29 cellular contexts compared by ENCODE assay signal in the genomic region with DNA sequence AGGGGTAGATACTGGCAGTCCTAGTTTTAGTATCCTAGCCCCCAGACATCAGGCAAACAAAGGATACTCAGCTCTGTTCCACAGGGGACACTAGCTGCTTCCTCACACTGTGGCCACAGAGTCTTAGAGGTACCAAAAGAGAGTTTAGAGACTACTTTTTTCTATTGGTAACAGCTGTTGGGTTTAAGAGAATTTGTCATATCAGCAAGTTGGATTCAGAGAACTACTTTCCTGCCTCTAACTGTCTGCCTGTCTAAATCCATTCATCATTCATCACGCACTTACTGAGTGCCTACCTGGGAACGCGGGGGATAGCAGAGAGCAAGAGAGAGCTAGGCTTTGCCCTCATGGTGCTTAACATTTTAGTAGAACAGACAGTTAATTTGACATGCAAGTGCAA. TPM values are rescaled to one million over a fixed set of nuclear protein-coding genes. Genes with fewer than 3 reads are reported as not detected.
"Had no signal": no experiment of that assay in that cellular context is flagged by ENCODE, and none has a peak within 500 bp of the region (broad histone marks: within the 10 kb centered on the region; RNA-seq: fewer than 3 reads in every experiment).

No MANE protein-coding gene starts in this region.

- H3K27ac Mint-ChIP-seq: activated B cell treated with CpG ODN at 0.5 μM for 24 hours; activated naive CD4-positive, alpha-beta T cell treated with anti-CD3 and anti-CD28 coated beads for 36 hours; activated T-helper 1 cell treated with anti-CD3 and anti-CD28 coated beads, Interleukin-12 subunit alpha, Interleukin-12 subunit beta, Interleukin-2, Interleukin-4 antibody, amounts not matched to agents 30 ng/mL and 10 ng/mL and 1 ng/mL, durations not matched to agents 14 hours and 24 hours and 36 hours; mesothelial cell of epicardium; T-helper 2 cell treated with Interferon-gamma antibody and Interleukin-4, amounts not matched to agents 5 μg/mL and 100 μg/mL, for 36 hours had no signal

- H3K27ac ChIP-seq: epithelial cell of prostate, pancreas, prostate gland, suprapubic skin, tibial artery, upper lobe of right lung had no signal

- H3K4me3 Mint-ChIP-seq: activated B cell treated with CpG ODN at 0.5 μM for 24 hours; activated naive CD4-positive, alpha-beta T cell treated with anti-CD3 and anti-CD28 coated beads for 36 hours; activated T-helper 1 cell treated with anti-CD3 and anti-CD28 coated beads, Interleukin-12 subunit alpha, Interleukin-12 subunit beta, Interleukin-2, Interleukin-4 antibody, amounts not matched to agents 30 ng/mL and 10 ng/mL and 1 ng/mL, durations not matched to agents 14 hours and 24 hours and 36 hours; central memory CD8-positive, alpha-beta T cell; immature natural killer cell; mesothelial cell of epicardium; naive B cell; T-helper 2 cell treated with Interferon-gamma antibody and Interleukin-4, amounts not matched to agents 5 μg/mL and 100 μg/mL, for 36 hours had no signal

- H3K4me2 ChIP-seq: smooth muscle cell had no signal

- H3K9me3 Mint-ChIP-seq: activated B cell treated with CpG ODN at 0.5 μM for 24 hours; activated naive CD4-positive, alpha-beta T cell treated with anti-CD3 and anti-CD28 coated beads for 36 hours; activated T-helper 1 cell treated with anti-CD3 and anti-CD28 coated beads, Interleukin-12 subunit alpha, Interleukin-12 subunit beta, Interleukin-2, Interleukin-4 antibody, amounts not matched to agents 30 ng/mL and 10 ng/mL and 1 ng/mL, durations not matched to agents 14 hours and 24 hours and 36 hours; central memory CD8-positive, alpha-beta T cell; immature natural killer cell; mesothelial cell of epicardium; naive B cell; T-helper 2 cell treated with Interferon-gamma antibody and Interleukin-4, amounts not matched to agents 5 μg/mL and 100 μg/mL, for 36 hours had no signal

- ATAC-seq: left colon, pancreas, upper lobe of right lung had no signal

- H3K27me3 ChIP-seq: pancreas, suprapubic skin, tibial artery, upper lobe of right lung had no signal

- DNase-seq: activated B cell treated with CpG ODN at 0.5 μM for 24 hours; activated effector memory CD4-positive, alpha-beta T cell treated with anti-CD3 and anti-CD28 coated beads, Interleukin-2, amount 50 U/mL, for 16 hours; activated naive CD4-positive, alpha-beta T cell treated with anti-CD3 and anti-CD28 coated beads for 36 hours; activated T-cell treated with anti-CD3 and anti-CD28 coated beads for 4 hours; anterior cingulate cortex; dermis blood vessel endothelial cell; effector CD8-positive, alpha-beta T cell; head of caudate nucleus; hypothalamus; immature natural killer cell; kidney; left colon; naive B cell; pancreas; retina; stimulated activated CD4-positive, alpha-beta T cell treated with anti-CD3 and anti-CD28 coated beads, Interleukin-1b, Interleukin-23, amount 100 ng/mL, for 48 hours; stimulated activated CD4-positive, alpha-beta T cell treated with anti-CD3 and anti-CD28 coated beads, Interleukin-4, amount 100 ng/mL, for 4 hours; stimulated activated naive CD4-positive, alpha-beta T cell; tibial artery; upper lobe of right lung had no signal

- H3K4me1 ChIP-seq: pancreas, prostate gland, upper lobe of right lung had no signal

- H3K4me1 Mint-ChIP-seq: central memory CD8-positive, alpha-beta T cell; mesothelial cell of epicardium had no signal

- H3K27me3 Mint-ChIP-seq: activated B cell treated with CpG ODN at 0.5 μM for 24 hours; central memory CD8-positive, alpha-beta T cell; naive B cell had no signal

- H3K4me3 ChIP-seq: pancreas, prostate gland, smooth muscle cell, suprapubic skin, tibial artery, upper lobe of right lung had no signal

- H3K9me3 ChIP-seq: pancreas, prostate gland, suprapubic skin, tibial artery, upper lobe of right lung had no signal

RNA-seq across cellular contexts. Expression of a gene that starts 27.1 kb away (rescaled TPM):
- total RNA-seq: dermis blood vessel endothelial cell, smooth muscle cell had no signal
- polyA plus RNA-seq: immature natural killer cell, neural cell had no signal
